In the genomic region with DNA sequence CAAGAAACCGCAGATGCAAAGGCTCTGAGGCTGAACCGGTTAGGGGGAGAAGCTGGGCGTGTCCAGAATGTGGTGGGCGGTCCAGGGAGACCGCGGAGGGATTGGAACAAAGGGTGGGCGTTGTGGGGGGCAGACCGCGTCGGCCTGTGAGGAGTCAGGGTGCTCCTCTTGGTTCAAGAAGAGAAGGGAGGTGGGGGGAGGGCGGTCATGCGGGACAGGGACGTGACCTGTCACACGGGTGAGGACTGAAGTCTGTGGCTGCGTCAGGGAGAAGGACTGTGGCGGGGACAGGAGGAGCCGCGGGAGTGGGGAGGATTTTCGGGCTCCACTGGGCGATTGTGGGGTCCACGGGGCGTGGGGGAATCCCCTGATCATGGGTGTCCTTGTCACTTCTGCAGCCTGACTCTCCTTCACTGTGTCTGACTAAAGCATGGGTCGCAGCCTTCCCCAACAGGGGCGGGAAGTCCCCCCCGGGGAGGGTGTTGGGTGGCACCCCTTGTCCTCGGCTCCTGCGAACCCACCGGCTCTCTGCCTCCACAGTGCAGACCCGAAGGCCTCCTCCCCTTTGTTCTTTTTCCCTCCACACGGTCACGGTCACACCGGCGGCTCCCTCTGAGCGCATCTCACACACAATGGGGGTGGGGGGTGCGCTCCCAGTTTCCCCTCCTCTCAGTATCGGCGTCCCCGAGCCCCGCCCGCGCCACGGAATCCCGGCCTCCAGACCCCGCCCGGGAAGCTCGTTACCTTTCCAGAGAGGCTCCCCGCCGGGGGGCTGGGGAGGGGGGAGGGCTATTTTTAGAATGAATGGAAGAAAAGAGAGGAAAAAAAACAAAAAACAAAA, we compare ENCODE assay signal across 8 cellular contexts. TPM values are rescaled to one million over a fixed set of nuclear protein-coding genes. Genes with fewer than 3 reads are reported as not detected.
DNase-seq lines count a peak whose midpoint lies in the region; ATAC-seq, FAIRE-seq and TF ChIP-seq lines count a peak whose summit lies in the region.

No MANE protein-coding gene starts in this region.

- H3K9ac ChIP-seq in endothelial cell of umbilical vein (replicated peaks; ENCODE audit: extremely low read depth, insufficient read depth, low read length) (no peak overlapping the region), colonic mucosa (ENCODE audit: low read depth in 2 of 2, low read length in 2 of 2) (peak overlapping the region in 1 of 2 donors; percentile 12)

- intact Hi-C loops in left cardiac atrium (cut with DNase I) = no loop called here
- intact Hi-C loops in cardiac septum (cut with DNase I) = no loop called here
- intact Hi-C loops in endothelial cell of umbilical vein (cut with micrococcal nuclease) = no loop called here
- intact Hi-C loops in colonic mucosa (cut with DNase I) = no loop called here

- no peaks in the 10 kb centered on the region for H3K36me3 ChIP-seq in endothelial cell of umbilical vein (ENCODE audit: control insufficient read depth in 2 of 2, extremely low read depth in 1 of 2, insufficient read depth in 2 of 2, low read length in 2 of 2)
- H3K36me3 ChIP-seq in thoracic aorta = no peaks in the 10 kb centered on the region
- H3K36me3 ChIP-seq in colonic mucosa = no peaks in the 10 kb centered on the region

- no peaks in the 10 kb centered on the region for H3K9me3 ChIP-seq in endothelial cell of umbilical vein (replicated peaks; ENCODE audit: control insufficient read depth, insufficient read depth, low read length)
- no peaks in the 10 kb centered on the region for H3K9me3 ChIP-seq in thoracic aorta
- H3K9me3 ChIP-seq in colonic mucosa = no peaks in the 10 kb centered on the region

- H3K79me2 ChIP-seq in endothelial cell of umbilical vein (ENCODE audit: control insufficient read depth, insufficient read depth, low read length) = no peaks in the 10 kb centered on the region

- H3K4me3 ChIP-seq in endothelial cell of umbilical vein (replicated peaks in 1 of 3; ENCODE audit: insufficient read depth in 1 of 3, low read depth in 1 of 3, low read length in 3 of 3) (no peak overlapping the region), thoracic aorta (peak overlapping the region; percentile 28), colonic mucosa (no peak overlapping the region)

- CTCF ChIA-PET in endothelial cell of umbilical vein (lab: Charles Lee) = interaction anchor here (1.2 to 1.3 kb wide), 3 partner anchors 12 to 47 kb away, joined by 5 read pairs; no protein-coding TSS in a partner anchor

- no peaks in the 10 kb centered on the region for H4K20me1 ChIP-seq in endothelial cell of umbilical vein (replicated peaks; ENCODE audit: control insufficient read depth, extremely low read depth, insufficient read depth, low read length)

- peaks cover 48 to 51% of the 10 kb centered on the region in 2 experiments for H3K27me3 ChIP-seq in endothelial cell of umbilical vein (ENCODE audit: control insufficient read depth in 2 of 2, insufficient read depth in 2 of 2, low read length in 2 of 2)
- peaks cover 20% of the 10 kb centered on the region for H3K27me3 ChIP-seq in thoracic aorta (replicated peaks; ENCODE audit: insufficient read depth)
- H3K27me3 ChIP-seq in colonic mucosa = peaks cover 61% of the 10 kb centered on the region

- ATAC-seq in left cardiac atrium (no peak), thoracic aorta (ENCODE audit: insufficient number of reproducible peaks, low FRiP score, low read depth) (no peak), GM19467 (IDR thresholded peaks at IDR 0.05; ENCODE audit: unreplicated experiment) (no peak)

- DNase-seq in left cardiac atrium (peak; percentile 42), cardiac septum (ENCODE audit: low spot score) (no peak), T-helper 22 cell (ENCODE audit: low read depth) (peak; percentile 60), endothelial cell of umbilical vein (ENCODE audit: low read depth, low spot score) (peak; percentile 8), thoracic aorta (ENCODE audit: low spot score) (no peak), GM03348 (ENCODE audit: low spot score) (no peak), colonic mucosa (no peak)

- FAIRE-seq in endothelial cell of umbilical vein (lab: Jason Lieb, UNC) = no peak

- no peaks in the 10 kb centered on the region for H3K9me1 ChIP-seq in endothelial cell of umbilical vein (replicated peaks; ENCODE audit: control insufficient read depth, extremely low read depth, insufficient read depth, low read length)

- no peak for TF ChIP-seq POLR2A in endothelial cell of umbilical vein (IDR thresholded peaks at IDR 0.05; ENCODE audit: low read depth, low read length)

- H2AFZ ChIP-seq in endothelial cell of umbilical vein (ENCODE audit: low read depth, low read length) = no peak overlapping the region

- H3K4me2 ChIP-seq in endothelial cell of umbilical vein (ENCODE audit: insufficient read depth, low read length) = no peak overlapping the region

- dilution Hi-C loops in endothelial cell of umbilical vein (cut with MboI; ENCODE audit: extremely low pct_ligation_motif_present, low sequenced_read_pairs) = no loop called here

- H3K27ac ChIP-seq in endothelial cell of umbilical vein (ENCODE audit: insufficient read depth, low read depth, low read length) (no peak overlapping the region), thoracic aorta (no peak overlapping the region), colonic mucosa (no peak overlapping the region)

- H3K4me1 ChIP-seq in endothelial cell of umbilical vein (ENCODE audit: control insufficient read depth, extremely low read depth, insufficient read depth, low read length) = peaks cover 8% of the 10 kb centered on the region
- H3K4me1 ChIP-seq in thoracic aorta (ENCODE audit: control insufficient read depth in 1 of 2, low read depth in 2 of 2) = peaks cover 20 to 51% of the 10 kb centered on the region in 2 donors
- H3K4me1 ChIP-seq in colonic mucosa = peaks cover 5% of the 10 kb centered on the region

- POLR2A ChIA-PET in endothelial cell of umbilical vein (lab: Charles Lee) = no interaction called here

- BruUV-seq in endothelial cell of umbilical vein (replicated peaks; lab: Mats Ljungman, UMichigan) = no TSS peak

- TF ChIP-seq CTCF in endothelial cell of umbilical vein (IDR thresholded peaks at IDR 0.05; ENCODE audit: extremely low read depth in 1 of 2, insufficient read depth in 1 of 2, low read depth in 1 of 2, low read length in 2 of 2) = no peak
- TF ChIP-seq CTCF in thoracic aorta (IDR thresholded peaks at IDR 0.05) = no peak
- no peak for TF ChIP-seq CTCF in colonic mucosa (IDR thresholded peaks at IDR 0.05)

TF ChIP-seq in endothelial cell of umbilical vein, 7 proteins besides CTCF, POLR2A, EP300 and RAD21:
- TF ChIP-seq, protein P1, sequence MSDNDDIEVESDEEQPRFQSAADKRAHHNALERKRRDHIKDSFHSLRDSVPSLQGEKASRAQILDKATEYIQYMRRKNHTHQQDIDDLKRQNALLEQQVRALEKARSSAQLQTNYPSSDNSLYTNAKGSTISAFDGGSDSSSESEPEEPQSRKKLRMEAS (IDR thresholded peaks at IDR 0.05; ENCODE audit: insufficient read depth, insufficient read length) = no peak
- no peak for TF ChIP-seq POLR2AphosphoS5 (IDR thresholded peaks at IDR 0.05; ENCODE audit: insufficient read depth, low read depth, low read length)
- TF ChIP-seq MYC (IDR thresholded peaks at IDR 0.05; ENCODE audit: low read depth, low read length) = no peak
- TF ChIP-seq FOS (IDR thresholded peaks at IDR 0.05; ENCODE audit: borderline replicate concordance, insufficient read depth, low read length) = no peak
- no peak for TF ChIP-seq EZH2 (IDR thresholded peaks at IDR 0.05; ENCODE audit: borderline replicate concordance, low read depth, low read length, severe bottlenecking)
- TF ChIP-seq GATA2 (IDR thresholded peaks at IDR 0.05; ENCODE audit: insufficient read depth, insufficient read length, low read depth, low read length) = no peak
- no peak for TF ChIP-seq JUN (IDR thresholded peaks at IDR 0.05; ENCODE audit: borderline replicate concordance, insufficient read depth, insufficient read length, low read depth)

RNA-seq across cellular contexts. Expression of gene KCNN1, which starts 16.4 kb away (rescaled TPM):
- total RNA-seq in left cardiac atrium (1 to 10 TPM; 1.7 to 1.8 TPM), cardiac septum (0.19 TPM), endothelial cell of umbilical vein (0.32 and 0.80 TPM in 2 replicates), thoracic aorta (under 1 TPM in 1 of 2 donors, not detected in 1; 0.99 TPM), colonic mucosa (not detected)
- polyA plus RNA-seq in endothelial cell of umbilical vein = 0.18 TPM in 2 replicates
- 0.13 TPM in 2 replicates for polyA plus RNA-seq in endothelial cell of umbilical vein (2011; cell fraction: cytosol; rRNA removed)
- polyA plus RNA-seq in endothelial cell of umbilical vein (2011; cell fraction: nucleus; rRNA removed) = not detected in 2 replicates
- 0.40 and 0.93 TPM in 2 replicates for polyA plus RNA-seq in endothelial cell of umbilical vein (2012)
- polyA minus RNA-seq in endothelial cell of umbilical vein = 0.41 TPM in 1 of 2 replicates, not detected in the other
- 2.6 TPM for polyA minus RNA-seq in endothelial cell of umbilical vein (2011; cell fraction: cytosol; rRNA and poly(A)+ RNA removed)
- not detected in 2 replicates for polyA minus RNA-seq in endothelial cell of umbilical vein (2011; cell fraction: nucleus; rRNA and poly(A)+ RNA removed)

RNA-seq across cellular contexts. Expression of gene CCDC124, which starts 17.7 kb away (rescaled TPM):
- total RNA-seq in left cardiac atrium (10 to 100 TPM; 74.5 to 86.8 TPM), cardiac septum (71.3 TPM), endothelial cell of umbilical vein (115 and 123 TPM in 2 replicates), thoracic aorta (10 to 100 TPM; 44.1 to 60.8 TPM), colonic mucosa (100 to 1,000 TPM in 1 of 2 donors, 10 to 100 TPM in 1; 45.2 to 122 TPM)
- polyA plus RNA-seq in endothelial cell of umbilical vein = 101 and 128 TPM in 2 replicates
- 76.7 and 119 TPM in 2 replicates for polyA plus RNA-seq in endothelial cell of umbilical vein (2011; cell fraction: cytosol; rRNA removed)
- polyA plus RNA-seq in endothelial cell of umbilical vein (2011; cell fraction: nucleus; rRNA removed) = 41.4 and 51.7 TPM in 2 replicates
- polyA plus RNA-seq in endothelial cell of umbilical vein (2012) = 85.4 and 149 TPM in 2 replicates
- 8.9 and 11.6 TPM in 2 replicates for polyA minus RNA-seq in endothelial cell of umbilical vein
- polyA minus RNA-seq in endothelial cell of umbilical vein (2011; cell fraction: cytosol; rRNA and poly(A)+ RNA removed) = 32.0 TPM
- polyA minus RNA-seq in endothelial cell of umbilical vein (2011; cell fraction: nucleus; rRNA and poly(A)+ RNA removed) = 3.8 and 14.5 TPM in 2 replicates

RNA-seq across cellular contexts. Expression of gene ARRDC2, which starts 57.4 kb away (rescaled TPM):
- total RNA-seq in left cardiac atrium (10 to 100 TPM; 14.8 to 21.6 TPM), cardiac septum (9.2 TPM), endothelial cell of umbilical vein (17.2 and 17.4 TPM in 2 replicates), thoracic aorta (100 to 1,000 TPM; 114 to 151 TPM), colonic mucosa (10 to 100 TPM; 15.8 to 16.4 TPM)
- polyA plus RNA-seq in endothelial cell of umbilical vein = 10.2 and 12.4 TPM in 2 replicates
- 8.4 and 9.5 TPM in 2 replicates for polyA plus RNA-seq in endothelial cell of umbilical vein (2011; cell fraction: cytosol; rRNA removed)
- 20.7 and 22.0 TPM in 2 replicates for polyA plus RNA-seq in endothelial cell of umbilical vein (2011; cell fraction: nucleus; rRNA removed)
- polyA plus RNA-seq in endothelial cell of umbilical vein (2012) = 6.3 and 10.6 TPM in 2 replicates
- 6.0 and 8.6 TPM in 2 replicates for polyA minus RNA-seq in endothelial cell of umbilical vein
- 14.2 TPM for polyA minus RNA-seq in endothelial cell of umbilical vein (2011; cell fraction: cytosol; rRNA and poly(A)+ RNA removed)
- polyA minus RNA-seq in endothelial cell of umbilical vein (2011; cell fraction: nucleus; rRNA and poly(A)+ RNA removed) = 9.4 and 13.4 TPM in 2 replicates

Comparison
In these comparisons a context has a peak if more than half of its experiments do, and no peak if none do; other contexts are left out.
1. DNase-seq: peak in left cardiac atrium (single experiment), T-helper 22 cell (single experiment) and endothelial cell of umbilical vein (single experiment); none in cardiac septum (single experiment), thoracic aorta (single experiment), GM03348 (single experiment) and colonic mucosa (single experiment).